Comparison of ENCODE assay signal across 31 cellular contexts in genomic region chr1:30806381-30807317, GRCh38. TPM values are rescaled to one million over a fixed set of nuclear protein-coding genes. Genes with fewer than 3 reads are reported as not detected.
DNase-seq lines count a peak whose midpoint lies in the region; FAIRE-seq and TF ChIP-seq lines count a peak whose summit lies in the region.
"Had no signal": no experiment of that assay in that cellular context is flagged by ENCODE, and none has a peak within 500 bp of the region (broad histone marks: within the 10 kb centered on the region; RNA-seq: fewer than 3 reads in every experiment).

No MANE protein-coding gene starts in this region.

- DNase-seq in breast epithelium (ENCODE audit: low spot score in 2 of 2) (no peak), MCF 10A (ENCODE audit: unreplicated experiment) (no peak), kidney tubule cell (ENCODE audit: low spot score) (peak; percentile 28), stomach (no peak), H54 (ENCODE audit: insufficient read length, low spot score) (no peak), NCI-H2107 (lab: John Stamatoyannopoulos, UW) (no peak), medulla oblongata (ENCODE audit: extremely low spot score) (no peak)
- DNase-seq: 8988T; activated CD4-positive, alpha-beta memory T cell treated with anti-CD3 and anti-CD28 coated beads, Interleukin-2, amount 10 ng/mL, durations not matched to agents 7 days and 5 days; activated CD8-positive, alpha-beta memory T cell treated with anti-CD3 and anti-CD28 coated beads, Interleukin-2, amount 50 U/mL, for 48 hours; aorta; CD4-positive, alpha-beta memory T cell; colonic mucosa; effector CD8-positive, alpha-beta T cell; glutamatergic neuron; naive thymus-derived CD4-positive, alpha-beta T cell; NK-92 treated with Interleukin-12 subunit alpha and Interleukin-12 subunit beta, amount 100 ng/mL, for 24 hours; stimulated activated naive CD4-positive, alpha-beta T cell; uterus had no signal

- H3K4me1 ChIP-seq in breast epithelium (peaks cover 0 to 8% of the 10 kb centered on the region in 2 donors), stomach (peaks cover 14 to 32% (median 24%) of the 10 kb centered on the region in 4 donors)
- H3K4me1 ChIP-seq: colonic mucosa, uterus had no signal

- H3K27ac ChIP-seq in breast epithelium (peak overlapping the region; percentile 33 to 70), VCaP (peak overlapping the region; percentile 28; the same call in 1 of the 2 replicates), stomach (peak overlapping the region in 3 of 5 donors; percentile 33 to 58 (median 50))
- H3K27ac ChIP-seq: colonic mucosa, epithelial cell of prostate, KMS-11, PC-9 had no signal

- WGBS in stomach, 5 donors, result 60 to 76% (median 65%) methylated on average over 13 to 24 of the region's 24 CpGs

- H3K4me3 ChIP-seq in breast epithelium, result peak overlapping the region in 2 of 3 donors; percentile 26 to 56
- no peak overlapping the region for H3K4me3 ChIP-seq in stomach
- H3K4me3 ChIP-seq: colonic mucosa, GM23338, PC-9, skin epidermis, uterus had no signal

- intact Hi-C loops in breast epithelium (cut with DNase I; ENCODE audit: low total_unique reads) (no loop called here), MCF 10A (cut with micrococcal nuclease) (no loop called here), stomach (cut with DNase I; ENCODE audit: low total_unique reads) (no loop called here)

- no peaks in the 10 kb centered on the region for H3K36me3 Mint-ChIP-seq in MCF 10A (ENCODE audit: insufficient read depth, unreplicated experiment)
- H3K36me3 Mint-ChIP-seq: activated naive CD4-positive, alpha-beta T cell treated with anti-CD3 and anti-CD28 coated beads, Interleukin-2, amount 50 U/mL, for 24 hours; CD4-positive, alpha-beta memory T cell; naive thymus-derived CD4-positive, alpha-beta T cell had no signal

- H3K36me3 ChIP-seq in breast epithelium (no peaks in the 10 kb centered on the region), stomach (no peaks in the 10 kb centered on the region)
- H3K36me3 ChIP-seq: colonic mucosa, uterus had no signal

- CTCF ChIA-PET in MCF 10A (lab: Yijun Ruan, JAX), result interaction anchor here (1.0 to 13.0 kb wide), 4 partner anchors 24 to 122 kb away, joined by 3 to 494 read pairs (median 4); partner anchors contain the start of gene SDC3

- H3K9me3 Mint-ChIP-seq in MCF 10A (ENCODE audit: unreplicated experiment), result no peaks in the 10 kb centered on the region
- H3K9me3 Mint-ChIP-seq: activated CD4-positive, alpha-beta memory T cell treated with anti-CD3 and anti-CD28 coated beads, Interleukin-2, amount 10 ng/mL, durations not matched to agents 7 days and 5 days; activated naive CD4-positive, alpha-beta T cell treated with anti-CD3 and anti-CD28 coated beads, Interleukin-2, amount 50 U/mL, for 24 hours; activated T-helper 17 cell treated with anti-CD3 and anti-CD28 coated beads, Interleukin-2, amount 50 U/mL, for 72 hours; GM23338; naive thymus-derived CD4-positive, alpha-beta T cell; T-helper 2 cell treated with Interferon-gamma antibody and Interleukin-4, amounts not matched to agents 5 μg/mL and 100 μg/mL, for 36 hours had no signal

- TF ChIP-seq CTCF in breast epithelium (IDR thresholded peaks at IDR 0.05) (no peak), MCF 10A (IDR thresholded peaks at IDR 0.05; ENCODE audit: unreplicated experiment) (no peak), VCaP (conservative IDR thresholded peaks at IDR 0.05) (no peak), stomach (IDR thresholded peaks at IDR 0.05) (no peak)

- TF ChIP-seq POLR2A in breast epithelium (IDR thresholded peaks at IDR 0.05), result no peak
- TF ChIP-seq POLR2A in stomach (IDR thresholded peaks at IDR 0.05), result no peak
- no peak for TF ChIP-seq POLR2A in H54 (IDR thresholded peaks at IDR 0.05; ENCODE audit: low read depth, low read length)

- TF ChIP-seq EP300 in stomach (IDR thresholded peaks at IDR 0.05), result no peak

- H3K27me3 Mint-ChIP-seq in MCF 10A (ENCODE audit: insufficient read depth, unreplicated experiment), result no peaks in the 10 kb centered on the region

- no peak for FAIRE-seq in H54 (lab: Jason Lieb, UNC)
- FAIRE-seq: D721Med, GM19239, islet of Langerhans had no signal

- H3K4me1 Mint-ChIP-seq in MCF 10A (ENCODE audit: insufficient read depth, unreplicated experiment), result peaks cover 27% of the 10 kb centered on the region
- H3K4me1 Mint-ChIP-seq: activated T-helper 17 cell treated with anti-CD3 and anti-CD28 coated beads, Interleukin-2, amount 50 U/mL, for 72 hours had no signal

- H3K27me3 ChIP-seq in breast epithelium (no peaks in the 10 kb centered on the region), stomach (peaks cover 0 to 24% (median 3%) of the 10 kb centered on the region in 3 donors)
- H3K27me3 ChIP-seq: uterus had no signal

- BruUV-seq in MCF 10A (replicated peaks; lab: Mats Ljungman, UMichigan), result no TSS peak

- no peak overlapping the region for H3K4me3 Mint-ChIP-seq in MCF 10A (ENCODE audit: unreplicated experiment)
- H3K4me3 Mint-ChIP-seq: activated CD4-positive, alpha-beta memory T cell treated with anti-CD3 and anti-CD28 coated beads, Interleukin-2, amount 10 ng/mL, durations not matched to agents 7 days and 5 days; activated naive CD4-positive, alpha-beta T cell treated with anti-CD3 and anti-CD28 coated beads, Interleukin-2, amount 50 U/mL, for 24 hours; activated T-helper 17 cell treated with anti-CD3 and anti-CD28 coated beads, Interleukin-2, amount 50 U/mL, for 72 hours; GM23338; naive thymus-derived CD4-positive, alpha-beta T cell; T-helper 2 cell treated with Interferon-gamma antibody and Interleukin-4, amounts not matched to agents 5 μg/mL and 100 μg/mL, for 36 hours had no signal

- H3K27ac Mint-ChIP-seq in MCF 10A (ENCODE audit: low read depth, unreplicated experiment), result no peak overlapping the region
- H3K27ac Mint-ChIP-seq: activated CD4-positive, alpha-beta memory T cell treated with anti-CD3 and anti-CD28 coated beads, Interleukin-2, amount 10 ng/mL, durations not matched to agents 7 days and 5 days; activated naive CD4-positive, alpha-beta T cell treated with anti-CD3 and anti-CD28 coated beads, Interleukin-2, amount 50 U/mL, for 24 hours; activated T-helper 17 cell treated with anti-CD3 and anti-CD28 coated beads, Interleukin-2, amount 50 U/mL, for 72 hours; CD4-positive, alpha-beta memory T cell; GM23338; naive thymus-derived CD4-positive, alpha-beta T cell; T-helper 2 cell treated with Interferon-gamma antibody and Interleukin-4, amounts not matched to agents 5 μg/mL and 100 μg/mL, for 36 hours had no signal

- POLR2A ChIA-PET in MCF 10A (lab: Yijun Ruan, JAX), result no interaction called here

- no peaks in the 10 kb centered on the region for H3K9me3 ChIP-seq in breast epithelium
- H3K9me3 ChIP-seq in stomach, result no peaks in the 10 kb centered on the region
- H3K9me3 ChIP-seq: colonic mucosa, uterus had no signal

RNA-seq across cellular contexts. Expression of gene LAPTM5, which starts 49.1 kb away (rescaled TPM):
- 100 to 1,000 TPM in 1 of 3 donors, 10 to 100 TPM in 2; 41.3 to 130 (median 70.1) TPM for total RNA-seq in breast epithelium
- 15.9 and 21.6 TPM in 2 replicates for total RNA-seq in MCF 10A (2022)
- total RNA-seq in stomach, result 10 to 100 TPM in 4 of 5 donors, 1 to 10 TPM in 1; 4.6 to 48.4 (median 29.6) TPM
- polyA plus RNA-seq in stomach, result 10 to 100 TPM; 33.1 to 39.9 (median 37.6) TPM
- total RNA-seq: GM23338 had no signal

Comparison
In these comparisons a context has a peak if more than half of its experiments do, and no peak if none do; other contexts are left out.
1. H3K4me3 ChIP-seq: peak in breast epithelium (2 of 3); none in stomach (0 of 4).
2. Peak in every context shown above with its lines, with median percentiles within 50 percentile points of each other: H3K27ac ChIP-seq.